ENCODE assay signal across 30 cellular contexts in genomic region chr10:12910835-12911234, GRCh38.
"Had no signal": no experiment of that assay in that cellular context is flagged by ENCODE, and none has a peak within 500 bp of the region (broad histone marks: within the 10 kb centered on the region; RNA-seq: fewer than 3 reads in every experiment).

No MANE protein-coding gene starts in this region.

- H3K4me3 Mint-ChIP-seq: naive thymus-derived CD4-positive, alpha-beta T cell; natural killer cell; nephron; neural progenitor cell; stimulated activated memory B cell treated with anti-CD40 and anti-IgM and Interleukin-4, amounts not matched to agents 10 μg/mL and 1 μg/mL and 100 μg/mL, for 72 hours; stimulated activated naive CD8-positive, alpha-beta T cell treated with anti-CD3 and anti-CD28 coated beads, Interleukin-15, amount 100 ng/mL, for 72 hours; type B pancreatic cell had no signal

- ATAC-seq: naive thymus-derived CD4-positive, alpha-beta T cell; natural killer cell; pancreas; psoas muscle; right cardiac atrium; right lobe of liver; stimulated activated memory B cell treated with anti-CD40 and anti-IgM and Interleukin-4, amounts not matched to agents 10 μg/mL and 1 μg/mL and 100 μg/mL, for 72 hours; stimulated activated naive CD8-positive, alpha-beta T cell treated with anti-CD3 and anti-CD28 coated beads, Interleukin-15, amount 100 ng/mL, for 72 hours; stimulated activated naive CD8-positive, alpha-beta T cell treated with anti-CD3 and anti-CD28 coated beads, Interleukin-15, Interleukin-2, amounts not matched to agents 100 U/mL and 50 U/mL, for 24 hours; upper lobe of right lung had no signal

- H3K36me3 Mint-ChIP-seq: naive thymus-derived CD4-positive, alpha-beta T cell; natural killer cell; neural progenitor cell; stimulated activated memory B cell treated with anti-CD40 and anti-IgM and Interleukin-4, amounts not matched to agents 10 μg/mL and 1 μg/mL and 100 μg/mL, for 72 hours had no signal

- H3K36me3 ChIP-seq: neural progenitor cell, pancreas, right lobe of liver, sigmoid colon, spleen, suprapubic skin, tibial artery, transverse colon, upper lobe of right lung, uterus had no signal

- H3K9me3 Mint-ChIP-seq: nephron had no signal

- H3K4me2 ChIP-seq: neural progenitor cell, smooth muscle cell had no signal

- H3K27ac ChIP-seq: neural progenitor cell, pancreas, psoas muscle, right lobe of liver, sigmoid colon, spleen, upper lobe of right lung, uterus had no signal

- H3K9me3 ChIP-seq: pancreas, psoas muscle, right lobe of liver, sigmoid colon, suprapubic skin, testis, tibial artery, transverse colon, upper lobe of right lung, uterus had no signal

- H3K27ac Mint-ChIP-seq: naive thymus-derived CD4-positive, alpha-beta T cell; natural killer cell; neural progenitor cell; stimulated activated memory B cell treated with anti-CD40 and anti-IgM and Interleukin-4, amounts not matched to agents 10 μg/mL and 1 μg/mL and 100 μg/mL, for 72 hours; stimulated activated naive CD8-positive, alpha-beta T cell treated with anti-CD3 and anti-CD28 coated beads, Interleukin-15, amount 100 ng/mL, for 72 hours; type B pancreatic cell had no signal

- H3K27me3 ChIP-seq: neural progenitor cell, pancreas, right lobe of liver, sigmoid colon, suprapubic skin, testis, tibial artery, transverse colon, upper lobe of right lung, uterus had no signal

- DNase-seq: naive thymus-derived CD4-positive, alpha-beta T cell; natural killer cell; occipital lobe; pancreas; psoas muscle; right cardiac atrium; right lobe of liver; sigmoid colon; spleen; stimulated activated CD4-positive, alpha-beta T cell treated with anti-CD3 and anti-CD28 coated beads, Interleukin-12 subunit alpha, Interleukin-12 subunit beta, amount 100 ng/mL, for 4 hours; stimulated activated CD4-positive, alpha-beta T cell treated with anti-CD3 and anti-CD28 coated beads, Interleukin-1b, Interleukin-23, amount 100 ng/mL, for 48 hours; stimulated activated CD4-positive, alpha-beta T cell treated with anti-CD3 and anti-CD28 coated beads, Interleukin-4, amount 100 ng/mL, for 1 hour; stimulated activated CD4-positive, alpha-beta T cell treated with anti-CD3 and anti-CD28 coated beads, Interleukin-4, amount 100 ng/mL, for 4 hours; stimulated activated CD8-positive, alpha-beta memory T cell treated with anti-CD3 and anti-CD28 coated beads, Interleukin-4, amount 100 ng/mL, for 48 hours; stimulated activated naive CD4-positive, alpha-beta T cell; stimulated activated naive CD8-positive, alpha-beta T cell treated with anti-CD3 and anti-CD28 coated beads, Interleukin-15, amount 100 ng/mL, for 72 hours; stimulated activated naive CD8-positive, alpha-beta T cell treated with anti-CD3 and anti-CD28 coated beads, Interleukin-15, Interleukin-2, amounts not matched to agents 100 U/mL and 50 U/mL, for 24 hours; substantia nigra; testis; tibial artery; transverse colon; upper lobe of right lung; uterus had no signal

- H3K9ac ChIP-seq: neural progenitor cell had no signal

- H3K4me1 Mint-ChIP-seq: naive thymus-derived CD4-positive, alpha-beta T cell; natural killer cell; stimulated activated memory B cell treated with anti-CD40 and anti-IgM and Interleukin-4, amounts not matched to agents 10 μg/mL and 1 μg/mL and 100 μg/mL, for 72 hours; stimulated activated naive CD8-positive, alpha-beta T cell treated with anti-CD3 and anti-CD28 coated beads, Interleukin-15, amount 100 ng/mL, for 72 hours had no signal

- H2AFZ ChIP-seq: neural progenitor cell had no signal

- H3K4me1 ChIP-seq: neural progenitor cell, pancreas, psoas muscle, right lobe of liver, spleen, testis, transverse colon, upper lobe of right lung, uterus had no signal

- H3K4me3 ChIP-seq: neural progenitor cell, pancreas, psoas muscle, right lobe of liver, sigmoid colon, skin epidermis, smooth muscle cell, spleen, suprapubic skin, testis, tibial artery, transverse colon, upper lobe of right lung, uterus had no signal
